ENCODE assay signal across 13 cellular contexts in the genomic region with DNA sequence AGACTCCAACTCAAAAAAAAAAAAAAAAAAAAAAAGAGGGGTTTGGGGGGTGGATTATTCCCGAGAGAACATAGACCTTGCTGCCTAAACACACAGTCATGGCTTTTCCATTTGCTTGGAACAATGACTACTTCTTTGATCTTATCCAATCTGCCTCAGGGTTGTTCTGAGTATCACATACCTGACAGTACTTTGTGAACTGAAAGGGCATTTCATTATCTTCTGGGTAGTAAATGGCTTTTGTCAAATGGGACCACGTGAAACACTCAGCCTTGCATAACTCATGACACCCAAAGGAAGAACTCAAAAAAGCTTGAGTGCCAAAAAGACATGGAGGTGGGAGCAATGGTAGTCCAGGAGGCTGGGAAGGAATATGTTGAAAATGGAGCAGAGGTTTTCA.
"Had no signal": no experiment of that assay in that cellular context is flagged by ENCODE, and none has a peak within 500 bp of the region (broad histone marks: within the 10 kb centered on the region; RNA-seq: fewer than 3 reads in every experiment).

No MANE protein-coding gene starts in this region.

- H3K9me3 Mint-ChIP-seq: activated CD4-positive, alpha-beta memory T cell treated with anti-CD3 and anti-CD28 coated beads for 36 hours; activated naive CD8-positive, alpha-beta T cell treated with anti-CD3 and anti-CD28 coated beads for 36 hours; mesothelial cell of epicardium; neural progenitor cell had no signal

- H3K9ac ChIP-seq: neural progenitor cell had no signal

- H3K36me3 ChIP-seq: neural progenitor cell had no signal

- H3K27ac ChIP-seq: neural progenitor cell, testis had no signal

- H3K4me1 ChIP-seq: neural progenitor cell, testis had no signal

- H3K4me2 ChIP-seq: neural progenitor cell had no signal

- H3K4me1 Mint-ChIP-seq: neural progenitor cell had no signal

- H2AFZ ChIP-seq: neural progenitor cell had no signal

- H3K27me3 Mint-ChIP-seq: activated CD4-positive, alpha-beta memory T cell treated with anti-CD3 and anti-CD28 coated beads for 36 hours; activated naive CD8-positive, alpha-beta T cell treated with anti-CD3 and anti-CD28 coated beads for 36 hours had no signal

- H3K9me3 ChIP-seq: esophagus muscularis mucosa, sigmoid colon, testis had no signal

- H3K27me3 ChIP-seq: esophagus muscularis mucosa, sigmoid colon, testis had no signal

- H3K4me3 ChIP-seq: esophagus muscularis mucosa, neural progenitor cell, sigmoid colon, testis had no signal

- DNase-seq: activated CD4-positive, alpha-beta memory T cell treated with anti-CD3 and anti-CD28 coated beads for 36 hours; activated gamma-delta T cell; activated naive CD8-positive, alpha-beta T cell treated with anti-CD3 and anti-CD28 coated beads for 36 hours; activated T-cell treated with anti-CD3 and anti-CD28 coated beads, Interleukin-2, amount 50 U/mL, for 48 hours; glutamatergic neuron; sigmoid colon; stimulated activated CD4-positive, alpha-beta T cell treated with anti-CD3 and anti-CD28 coated beads, Interleukin-2, amount 100 ng/mL, for 48 hours; stimulated activated naive CD4-positive, alpha-beta T cell treated with Interleukin-2 at 50 U/mL for 16 hours; T-helper 9 cell; testis had no signal

- H3K4me3 Mint-ChIP-seq: activated CD4-positive, alpha-beta memory T cell treated with anti-CD3 and anti-CD28 coated beads for 36 hours; activated naive CD8-positive, alpha-beta T cell treated with anti-CD3 and anti-CD28 coated beads for 36 hours; mesothelial cell of epicardium; neural progenitor cell had no signal

- H3K27ac Mint-ChIP-seq: activated CD4-positive, alpha-beta memory T cell treated with anti-CD3 and anti-CD28 coated beads for 36 hours; activated naive CD8-positive, alpha-beta T cell treated with anti-CD3 and anti-CD28 coated beads for 36 hours had no signal
